ENCODE assay signal across 8 cellular contexts in genomic region chr7:157271991-157272324, GRCh38.
DNase-seq lines count a peak whose midpoint lies in the region; ATAC-seq and TF ChIP-seq lines count a peak whose summit lies in the region.

No MANE protein-coding gene starts in this region.

- H3K4me1 ChIP-seq in foreskin keratinocyte (no peaks in the 10 kb centered on the region), skeletal muscle satellite cell (ENCODE audit: control insufficient read depth, insufficient read depth, low read length) (peaks cover 49% of the 10 kb centered on the region)

- peak overlapping the region; percentile 38 for H3K4me2 ChIP-seq in skeletal muscle satellite cell (ENCODE audit: low read length)

- TF ChIP-seq CTCF in GM13977 (IDR thresholded peaks at IDR 0.05; ENCODE audit: extremely low read depth, insufficient read depth, missing control alignments): no peak
- no peak for TF ChIP-seq CTCF in foreskin keratinocyte (conservative IDR thresholded peaks at IDR 0.05)

- H3K4me3 ChIP-seq in skeletal muscle satellite cell (ENCODE audit: low read length): no peak overlapping the region

- peak; percentile 18 for ATAC-seq in foreskin keratinocyte
- ATAC-seq in HG03108 (IDR thresholded peaks at IDR 0.05; ENCODE audit: unreplicated experiment): no peak
- ATAC-seq in GM19452 (IDR thresholded peaks at IDR 0.05; ENCODE audit: unreplicated experiment): no peak

- no peak overlapping the region for H3K27ac ChIP-seq in foreskin keratinocyte

- H3K27me3 ChIP-seq in foreskin keratinocyte (no peaks in the 10 kb centered on the region), skeletal muscle satellite cell (ENCODE audit: control insufficient read depth, insufficient read depth, low read length) (no peaks in the 10 kb centered on the region)

- DNase-seq in GM13977 (ENCODE audit: low spot score) (peak; percentile 57), RKO (ENCODE audit: low spot score) (peak; percentile 30), foreskin keratinocyte (peak; percentile 80 to 84), NCI-H128 (lab: John Stamatoyannopoulos, UW; ENCODE audit: unreplicated experiment) (no peak), epidermal melanocyte (ENCODE audit: insufficient read length, low spot score) (no peak)

- no peaks in the 10 kb centered on the region for H3K9me3 ChIP-seq in skeletal muscle satellite cell (replicated peaks; ENCODE audit: low read length)

- peaks cover 19% of the 10 kb centered on the region for H3K36me3 ChIP-seq in skeletal muscle satellite cell (ENCODE audit: insufficient read depth, low read length)

- in situ Hi-C loops in GM13977 (cut with MboI; ENCODE audit: low pct_unique_long_range_greater_than_20kb, low sequenced_read_pairs, unreplicated experiment): loop anchor here (25.0 kb wide), 1 partner anchor 310 kb away; no protein-coding TSS in a partner anchor

- peak overlapping the region; percentile 74 for H3K9ac ChIP-seq in skeletal muscle satellite cell (ENCODE audit: low read depth, low read length)

Comparison
In these comparisons a context has a peak if more than half of its experiments do, and no peak if none do; other contexts are left out.
1. DNase-seq: peak in GM13977 (single experiment), RKO (single experiment) and foreskin keratinocyte (2 of 2); none in NCI-H128 (single experiment) and epidermal melanocyte (single experiment).